ENCODE assay signal across 8 cellular contexts in genomic region chr7:100271716-100272537, GRCh38. TPM values are rescaled to one million over a fixed set of nuclear protein-coding genes. Genes with fewer than 3 reads are reported as not detected.
A peak's percentile ranks its signal among the peaks of the same experiment; 100 is the strongest.
DNase-seq lines count a peak whose midpoint lies in the region; ATAC-seq lines count a peak whose summit lies in the region.

No MANE protein-coding gene starts in this region.

- CTCF ChIA-PET in CD4-positive, alpha-beta memory T cell (lab: Charles Lee; ENCODE audit: partially characterized antibody) = interaction anchor here (0.6 to 1.5 kb wide), 5 partner anchors 11 to 139 kb away, joined by 3 to 4 read pairs (median 3); no protein-coding TSS in a partner anchor
- CTCF ChIA-PET in activated CD8-positive, alpha-beta T cell treated with anti-CD3 and anti-CD28 coated beads, Interleukin-2, amount 10 ng/mL, durations not matched to agents 7 days and 5 days (lab: Charles Lee) = interaction anchor here (0.7 to 1.2 kb wide), 4 partner anchors 21 to 136 kb away, joined by 3 to 4 read pairs (median 3); no protein-coding TSS in a partner anchor

- peak overlapping the region; percentile 55 for H3K27ac ChIP-seq in CD4-positive, alpha-beta memory T cell (ENCODE audit: low read depth, low read length)

- POLR2A ChIA-PET in CD4-positive, alpha-beta memory T cell (lab: Charles Lee; ENCODE audit: partially characterized antibody) = interaction anchor here (0.6 to 1.4 kb wide), 16 partner anchors 9 to 714 kb away, joined by 3 to 6 read pairs (median 3); partner anchors contain the start of genes GPC2, MBLAC1, PVRIG and ZNF655
- POLR2A ChIA-PET in activated CD8-positive, alpha-beta T cell treated with anti-CD3 and anti-CD28 coated beads, Interleukin-2, amount 10 ng/mL, durations not matched to agents 7 days and 5 days (lab: Charles Lee) = interaction anchor here (1.3 kb wide), 2 partner anchors 50 to 648 kb away, joined by 3 to 5 read pairs; no protein-coding TSS in a partner anchor

- H3K27me3 ChIP-seq in CD4-positive, alpha-beta memory T cell (ENCODE audit: insufficient read depth, low read length) = no peaks in the 10 kb centered on the region

- H3K4me1 Mint-ChIP-seq in CD4-positive, alpha-beta memory T cell = peaks cover 5 to 14% (median 10%) of the 10 kb centered on the region in 4 donors
- H3K4me1 Mint-ChIP-seq in activated CD8-positive, alpha-beta T cell treated with anti-CD3 and anti-CD28 coated beads, Interleukin-2, amount 10 ng/mL, durations not matched to agents 7 days and 5 days (ENCODE audit: low read depth) = peaks cover 22% of the 10 kb centered on the region

- peak; percentile 97 to 99 (median 98) for DNase-seq in CD4-positive, alpha-beta memory T cell
- DNase-seq in NCI-H82 (lab: John Stamatoyannopoulos, UW) (peak; percentile 97), lung microvascular endothelial cell (ENCODE audit: low read depth in 2 of 2) (peak; percentile 97 to 98)
- peak; percentile 99 for DNase-seq in activated CD8-positive, alpha-beta T cell treated with anti-CD3 and anti-CD28 coated beads, Interleukin-2, amount 10 ng/mL, durations not matched to agents 7 days and 5 days
- peak; percentile 94 for DNase-seq in effector CD4-positive, alpha-beta T cell
- peak; percentile 94 to 99 (median 98) for DNase-seq in stimulated activated CD4-positive, alpha-beta T cell treated with anti-CD3 and anti-CD28 coated beads, TNF-alpha, amount 100 ng/mL, for 4 hours (ENCODE audit: low read depth in 3 of 3)

- no peaks in the 10 kb centered on the region for H3K27me3 Mint-ChIP-seq in CD4-positive, alpha-beta memory T cell
- no peaks in the 10 kb centered on the region for H3K27me3 Mint-ChIP-seq in activated CD8-positive, alpha-beta T cell treated with anti-CD3 and anti-CD28 coated beads, Interleukin-2, amount 10 ng/mL, durations not matched to agents 7 days and 5 days (ENCODE audit: low read depth)

- H3K9me3 ChIP-seq in CD4-positive, alpha-beta memory T cell (ENCODE audit: control insufficient read depth in 1 of 2, low read length in 2 of 2) = no peaks in the 10 kb centered on the region

- peak overlapping the region in 1 of 2 donors; percentile 53 for H3K4me3 ChIP-seq in CD4-positive, alpha-beta memory T cell (ENCODE audit: low read length in 2 of 2)

- H3K27ac Mint-ChIP-seq in CD4-positive, alpha-beta memory T cell = peak overlapping the region in 6 of 7 donors; percentile 21 to 88 (median 64)
- peak overlapping the region; percentile 69 for H3K27ac Mint-ChIP-seq in activated CD8-positive, alpha-beta T cell treated with anti-CD3 and anti-CD28 coated beads, Interleukin-2, amount 10 ng/mL, durations not matched to agents 7 days and 5 days

- H3K36me3 ChIP-seq in CD4-positive, alpha-beta memory T cell (ENCODE audit: insufficient read depth, low read length) = no peaks in the 10 kb centered on the region

- H3K9me3 Mint-ChIP-seq in CD4-positive, alpha-beta memory T cell = no peaks in the 10 kb centered on the region
- H3K9me3 Mint-ChIP-seq in activated CD8-positive, alpha-beta T cell treated with anti-CD3 and anti-CD28 coated beads, Interleukin-2, amount 10 ng/mL, durations not matched to agents 7 days and 5 days (ENCODE audit: insufficient read depth) = no peaks in the 10 kb centered on the region

- peak; percentile 89 for ATAC-seq in GM19438 (IDR thresholded peaks at IDR 0.05; ENCODE audit: low read depth, unreplicated experiment)
- peak; percentile 82 for ATAC-seq in HG03571 (IDR thresholded peaks at IDR 0.05; ENCODE audit: unreplicated experiment)
- ATAC-seq in activated CD8-positive, alpha-beta T cell treated with anti-CD3 and anti-CD28 coated beads, Interleukin-2, amount 10 ng/mL, durations not matched to agents 7 days and 5 days = peak; percentile 95

- peaks cover 0 to 2% of the 10 kb centered on the region in 2 donors for H3K36me3 Mint-ChIP-seq in CD4-positive, alpha-beta memory T cell
- H3K36me3 Mint-ChIP-seq in activated CD8-positive, alpha-beta T cell treated with anti-CD3 and anti-CD28 coated beads, Interleukin-2, amount 10 ng/mL, durations not matched to agents 7 days and 5 days (ENCODE audit: low read depth) = peaks cover 6% of the 10 kb centered on the region

- H3K4me3 Mint-ChIP-seq in CD4-positive, alpha-beta memory T cell = peak overlapping the region; percentile 76 to 88 (median 82)
- H3K4me3 Mint-ChIP-seq in activated CD8-positive, alpha-beta T cell treated with anti-CD3 and anti-CD28 coated beads, Interleukin-2, amount 10 ng/mL, durations not matched to agents 7 days and 5 days = peak overlapping the region; percentile 73

- H3K4me1 ChIP-seq in CD4-positive, alpha-beta memory T cell (ENCODE audit: insufficient read depth, low read length) = peaks cover 5% of the 10 kb centered on the region

- intact Hi-C loops in CD4-positive, alpha-beta memory T cell (cut with micrococcal nuclease) = loop anchor here (1.0 to 5.0 kb wide), 3 partner anchors 51 to 139 kb away; no protein-coding TSS in a partner anchor

RNA-seq across cellular contexts. Expression of gene SPDYE3, which starts 35.6 kb away (rescaled TPM):
- not detected for total RNA-seq in CD4-positive, alpha-beta memory T cell
- polyA plus RNA-seq in CD4-positive, alpha-beta memory T cell = 1 to 10 TPM; 6.3 to 9.9 TPM
- total RNA-seq in activated CD8-positive, alpha-beta T cell treated with anti-CD3 and anti-CD28 coated beads, Interleukin-2, amount 10 ng/mL, durations not matched to agents 7 days and 5 days = not detected
- not detected in 2 replicates for total RNA-seq in lung microvascular endothelial cell

RNA-seq across cellular contexts. Expression of gene PVRIG, which starts 52.2 kb away (rescaled TPM):
- total RNA-seq in CD4-positive, alpha-beta memory T cell = 10 to 100 TPM; 77.4 to 85.2 TPM
- polyA plus RNA-seq in CD4-positive, alpha-beta memory T cell = 10 to 100 TPM; 68.2 to 87.3 TPM
- total RNA-seq in activated CD8-positive, alpha-beta T cell treated with anti-CD3 and anti-CD28 coated beads, Interleukin-2, amount 10 ng/mL, durations not matched to agents 7 days and 5 days = 10 to 100 TPM; 61.6 to 64.8 TPM
- not detected in 2 replicates for total RNA-seq in lung microvascular endothelial cell

Comparison
In these comparisons a context has a peak if more than half of its experiments do, and no peak if none do; other contexts are left out.
1. RNA of gene PVRIG, which starts 52.2 kb away (total RNA-seq): 77.4 to 85.2 TPM in CD4-positive, alpha-beta memory T cell and 61.6 to 64.8 TPM in activated CD8-positive, alpha-beta T cell treated with anti-CD3 and anti-CD28 coated beads, Interleukin-2, amount 10 ng/mL, durations not matched to agents 7 days and 5 days; not detected in lung microvascular endothelial cell; every median in the first group is over 10 times any median in the second.
2. Peak in every context shown above with its lines, with median percentiles within 50 percentile points of each other: DNase-seq and ATAC-seq.